ENCODE assay signal across 8 cellular contexts in the genomic region with DNA sequence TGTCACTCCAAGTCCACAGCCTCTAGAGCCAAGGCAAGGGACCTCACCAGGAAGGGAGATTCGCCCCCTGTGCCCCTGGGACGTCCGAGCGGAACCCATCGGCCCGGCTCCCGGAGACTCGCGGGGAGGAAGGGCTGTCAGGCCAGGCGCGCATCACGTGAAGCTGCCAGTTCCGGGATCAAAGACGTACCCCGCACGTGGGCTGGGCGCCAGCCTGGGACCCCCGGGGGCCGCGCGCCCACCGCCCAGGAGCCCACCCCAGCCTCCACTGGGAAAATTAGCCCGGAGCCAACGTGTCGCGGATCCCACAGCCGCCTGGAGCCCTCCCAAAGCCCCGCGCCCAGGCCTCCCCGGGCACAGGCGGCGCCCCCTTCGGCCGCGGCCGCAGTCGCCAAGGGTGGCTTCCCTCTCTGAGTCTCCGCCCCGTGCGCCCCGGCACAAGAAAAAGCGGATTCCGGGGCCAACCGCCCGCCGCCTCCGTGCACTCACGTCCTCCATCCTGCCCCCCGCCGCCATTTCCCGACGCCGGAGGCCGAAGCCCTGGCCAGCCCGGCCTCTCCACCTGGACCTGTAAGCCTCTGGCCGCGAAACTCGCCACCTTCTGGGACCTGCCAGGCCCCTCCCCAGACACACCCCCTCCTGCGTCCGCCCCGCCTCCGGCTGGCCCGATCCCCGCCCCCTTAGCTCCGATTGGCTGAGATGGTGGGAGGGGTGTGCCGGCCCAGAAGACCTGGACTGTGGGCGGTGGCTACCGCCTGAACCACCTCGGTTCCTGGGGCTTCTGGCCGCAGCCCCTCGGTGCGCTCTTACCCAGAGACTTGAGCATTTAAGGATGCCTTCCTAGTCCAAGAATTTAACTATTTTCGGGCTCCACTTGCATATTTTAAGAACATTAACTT. TPM values are rescaled to one million over a fixed set of nuclear protein-coding genes. Genes with fewer than 3 reads are reported as not detected.
DNase-seq lines count a peak whose midpoint lies in the region; ATAC-seq and TF ChIP-seq lines count a peak whose summit lies in the region.

A gene (minus strand): TSS at position 603 of the 899 bp plus-strand sequence. CDS start 87 bp downstream, at position 516.

- TF ChIP-seq EP300 in upper lobe of left lung (IDR thresholded peaks at IDR 0.05), result no peak

- intact Hi-C loops in adrenal gland (cut with DNase I) (no loop called here), heart left ventricle (cut with DNase I) (loop anchor here in 4 of 10 donors (2.0 to 5.0 kb wide), 4 partner anchors 94 to 215 kb away; a partner anchor contains a TSS), posterior cingulate gyrus (cut with DNase I) (loop anchor here (1.0 to 5.0 kb wide), 2 partner anchors 95 to 215 kb away; a partner anchor contains a TSS)

- ATAC-seq in HG02759 (IDR thresholded peaks at IDR 0.05; ENCODE audit: unreplicated experiment), result peak; percentile 95
- peak; percentile 100 for ATAC-seq in heart left ventricle
- peak; percentile 100 for ATAC-seq in upper lobe of left lung (ENCODE audit: low FRiP score in 2 of 2)

- no peaks in the 10 kb centered on the region for H3K9me3 ChIP-seq in adrenal gland (replicated peaks in 1 of 3)
- no peaks in the 10 kb centered on the region for H3K9me3 ChIP-seq in heart left ventricle
- H3K9me3 ChIP-seq in upper lobe of left lung, result no peaks in the 10 kb centered on the region

- peak; percentile 66 for TF ChIP-seq CTCF in GM12874 (IDR thresholded peaks at IDR 0.05; ENCODE audit: insufficient read depth, low read depth, low read length)
- TF ChIP-seq CTCF in adrenal gland (IDR thresholded peaks at IDR 0.05), result peak in 5 of 6 experiments; percentile 12 to 55 (median 32)
- peak in 9 of 12 donors; percentile 17 to 64 (median 34) for TF ChIP-seq CTCF in heart left ventricle (IDR thresholded peaks at IDR 0.05)
- TF ChIP-seq CTCF in upper lobe of left lung (IDR thresholded peaks at IDR 0.05), result peak; percentile 19 to 68 (median 49)

- TF ChIP-seq POLR2A in adrenal gland (IDR thresholded peaks at IDR 0.05) (peak; percentile 49 to 78), heart left ventricle (IDR thresholded peaks at IDR 0.05) (peak in 1 of 2 donors; percentile 70), upper lobe of left lung (IDR thresholded peaks at IDR 0.05) (peak in 3 of 4 donors; percentile 43 to 83 (median 71))

- peaks cover 4 to 9% of the 10 kb centered on the region in 2 donors for H3K4me1 ChIP-seq in adrenal gland (replicated peaks in 1 of 2)
- peaks cover 0 to 16% (median 6%) of the 10 kb centered on the region in 12 donors for H3K4me1 ChIP-seq in heart left ventricle
- H3K4me1 ChIP-seq in upper lobe of left lung, result peaks cover 4 to 18% (median 12%) of the 10 kb centered on the region in 4 donors

- DNase-seq in NCI-H128 (lab: John Stamatoyannopoulos, UW; ENCODE audit: unreplicated experiment), result peak; percentile 51
- DNase-seq in T follicular helper cell (ENCODE audit: low read depth), result peak; percentile 86
- peak; percentile 95 to 97 (median 96) for DNase-seq in adrenal gland
- DNase-seq in heart left ventricle, result peak; percentile 93 to 96 (median 94)
- DNase-seq in posterior cingulate gyrus, result peak; percentile 92 to 99 (median 96)
- DNase-seq in upper lobe of left lung, result peak; percentile 97

- H3K36me3 ChIP-seq in adrenal gland (replicated peaks in 1 of 2) (no peaks in the 10 kb centered on the region), heart left ventricle (no peaks in the 10 kb centered on the region), upper lobe of left lung (no peaks in the 10 kb centered on the region)

- H3K27ac ChIP-seq in adrenal gland (peak within 1 kb of the TSS; percentile 75 to 97 (median 89)), heart left ventricle (peak within 1 kb of the TSS; percentile 52 to 94 (median 88)), upper lobe of left lung (peak within 1 kb of the TSS; percentile 89 to 93 (median 90))

- peak within 1 kb of the TSS; percentile 72 to 100 (median 92) for H3K4me3 ChIP-seq in adrenal gland
- peak within 1 kb of the TSS; percentile 56 to 99 (median 84) for H3K4me3 ChIP-seq in heart left ventricle
- peak within 1 kb of the TSS; percentile 66 to 97 (median 95) for H3K4me3 ChIP-seq in upper lobe of left lung

- no peaks in the 10 kb centered on the region for H3K27me3 ChIP-seq in adrenal gland
- no peaks in the 10 kb centered on the region for H3K27me3 ChIP-seq in heart left ventricle
- H3K27me3 ChIP-seq in upper lobe of left lung, result no peaks in the 10 kb centered on the region

- 0% methylated on average over 10 to 73 of the region's 73 CpGs for WGBS in adrenal gland, 4 donors
- 0 to 1% (median 1%) methylated on average over 30 to 73 of the region's 73 CpGs for WGBS in heart left ventricle, 4 donors
- 0% methylated on average over 23 to 44 of the region's 73 CpGs for WGBS in upper lobe of left lung, 2 donors

RNA-seq across cellular contexts. Expression of the gene that starts here (rescaled TPM):
- total RNA-seq in adrenal gland, result 10 to 100 TPM; 16.0 to 35.5 (median 22.1) TPM
- 10 to 100 TPM in 1 of 3 donors, 1 to 10 TPM in 2; 4.3 to 36.6 (median 4.6) TPM for polyA plus RNA-seq in adrenal gland
- 10 to 100 TPM; 12.8 to 21.0 (median 17.7) TPM for total RNA-seq in heart left ventricle
- polyA plus RNA-seq in heart left ventricle, result 10 to 100 TPM in 1 of 2 donors, 1 to 10 TPM in 1; 6.5 to 21.1 TPM
- total RNA-seq in upper lobe of left lung, result 10 to 100 TPM in 4 of 6 donors, 1 to 10 TPM in 2; 6.2 to 20.7 (median 14.9) TPM

Comparison
In these comparisons a context has a peak if more than half of its experiments do, and no peak if none do; other contexts are left out.
1. Peak in every context shown above with its lines: DNase-seq, ATAC-seq, H3K4me3 ChIP-seq and H3K27ac ChIP-seq.